9 cellular contexts compared by ENCODE assay signal in the genomic region with DNA sequence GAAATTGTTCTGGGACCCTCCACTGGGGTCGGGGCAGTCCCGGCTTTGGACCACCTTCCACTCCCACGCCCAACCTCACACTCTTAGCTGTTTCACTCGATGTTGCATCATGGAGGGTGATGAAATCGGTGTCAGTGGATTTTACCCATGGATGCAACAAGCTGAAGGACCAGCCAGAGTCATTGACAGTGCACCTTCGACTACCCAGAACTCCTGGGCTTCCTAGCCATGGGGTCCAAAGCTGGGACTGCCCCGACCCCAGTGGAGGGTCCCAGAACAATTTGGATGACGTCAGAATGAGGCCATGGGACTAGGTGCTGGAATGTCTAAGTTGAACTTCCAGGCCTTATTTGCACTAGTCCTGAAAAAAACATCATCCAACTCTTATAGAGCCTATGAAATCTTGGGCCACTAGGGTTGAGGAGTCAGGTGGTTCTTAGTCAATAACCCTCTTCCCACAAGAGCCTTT. TPM values are rescaled to one million over a fixed set of nuclear protein-coding genes. Genes with fewer than 3 reads are reported as not detected.
DNase-seq lines count a peak whose midpoint lies in the region; ATAC-seq and TF ChIP-seq lines count a peak whose summit lies in the region.
"Had no signal": no experiment of that assay in that cellular context is flagged by ENCODE, and none has a peak within 500 bp of the region (broad histone marks: within the 10 kb centered on the region; RNA-seq: fewer than 3 reads in every experiment).

No MANE protein-coding gene starts in this region.

- H3K36me3 ChIP-seq in HEK293 (ENCODE audit: control insufficient read depth in 2 of 2, insufficient read depth in 1 of 2, low read length in 2 of 2) (peaks cover 0 to 10% of the 10 kb centered on the region in 2 experiments; a peak in 1 of 3 replicates), PC-9 (ENCODE audit: low read depth) (no peaks in the 10 kb centered on the region)

- TF ChIP-seq CTCF in HEK293 (tag by site-specific recombination; IDR thresholded peaks at IDR 0.05) (no peak), PC-9 (conservative IDR thresholded peaks at IDR 0.05) (no peak)

- peak overlapping the region; percentile 47 for H3K4me2 ChIP-seq in PC-9

- intact Hi-C loops in PC-9 (cut with micrococcal nuclease; ENCODE audit: unreplicated experiment): no loop called here

- peaks cover 8% of the 10 kb centered on the region for H3K79me2 ChIP-seq in PC-9 (ENCODE audit: low read depth)

- no peak for ATAC-seq in HG03460 (IDR thresholded peaks at IDR 0.05; ENCODE audit: unreplicated experiment)

- H3K4me1 ChIP-seq in HEK293 (ENCODE audit: control insufficient read depth, insufficient read depth, low read length): peaks cover 4% of the 10 kb centered on the region
- peaks cover 34% of the 10 kb centered on the region for H3K4me1 ChIP-seq in PC-9 (replicated peaks; ENCODE audit: insufficient read depth)

- no peaks in the 10 kb centered on the region for H3K9me2 ChIP-seq in PC-9 (ENCODE audit: insufficient read depth)

- H3K27me3 ChIP-seq in PC-9 (ENCODE audit: insufficient read depth, low read depth): no peaks in the 10 kb centered on the region
- H3K27me3 ChIP-seq: pancreas had no signal

- H4K20me1 ChIP-seq in PC-9 (ENCODE audit: insufficient read depth): no peaks in the 10 kb centered on the region

- POLR2A ChIA-PET in HEK293 (lab: Yijun Ruan, JAX): interaction anchor here (2.3 to 2.9 kb wide), 2 partner anchors 22 kb away, joined by 10 to 12 read pairs; a partner anchor contains a TSS
- POLR2A ChIA-PET in PC-9 (lab: Charles Lee; ENCODE audit: unreplicated experiment): interaction anchor here (0.6 to 0.7 kb wide), 2 partner anchors 52 to 296 kb away, joined by 3 to 4 read pairs; no protein-coding TSS in a partner anchor

- H3F3A ChIP-seq in PC-9 (ENCODE audit: insufficient read depth, low read depth): peaks cover 31% of the 10 kb centered on the region

- H3K27ac ChIP-seq in HEK293 (ENCODE audit: extremely low read depth, low read depth, low read length): no peak overlapping the region
- peak overlapping the region; percentile 48 for H3K27ac ChIP-seq in PC-9

- H3K9me3 ChIP-seq in HEK293 (ENCODE audit: control insufficient read depth, insufficient read depth, low read depth, low read length): no peaks in the 10 kb centered on the region
- no peaks in the 10 kb centered on the region for H3K9me3 ChIP-seq in PC-9 (ENCODE audit: insufficient read depth, low read depth)
- H3K9me3 ChIP-seq in iPS-18c (ENCODE audit: control insufficient read depth, insufficient read depth, low read length): no peaks in the 10 kb centered on the region
- H3K9me3 ChIP-seq: pancreas had no signal

- BruUV-seq in PC-9 (replicated peaks; lab: Mats Ljungman, UMichigan): no TSS peak

- H3K4me3 ChIP-seq in HEK293 (ENCODE audit: low read depth, low read length): no peak overlapping the region
- no peak overlapping the region for H3K4me3 ChIP-seq in PC-9
- 0 out of 2 replicates have a peak overlapping the region, but pooled peaks have one; percentile 28 for H3K4me3 ChIP-seq in iPS-18c (ENCODE audit: insufficient read depth, low read depth, low read length)
- H3K4me3 ChIP-seq: pancreas had no signal

- no peak overlapping the region for H2AFZ ChIP-seq in PC-9

- CTCF ChIA-PET in HEK293 (lab: Yijun Ruan, JAX) (no interaction called here), PC-9 (lab: Charles Lee) (no interaction called here)

- no peak for DNase-seq in PC-9
- DNase-seq in NCI-H2107 treated with DMSO at 0.1 percent for 48 hours (lab: John Stamatoyannopoulos, UW; ENCODE audit: unreplicated experiment): no peak
- no peak for DNase-seq in NCI-H146 (lab: John Stamatoyannopoulos, UW)
- DNase-seq: SW 1271 had no signal

TF ChIP-seq in HEK293, 187 proteins besides CTCF, POLR2A, EP300 and RAD21:
- TF ChIP-seq, protein P1, sequence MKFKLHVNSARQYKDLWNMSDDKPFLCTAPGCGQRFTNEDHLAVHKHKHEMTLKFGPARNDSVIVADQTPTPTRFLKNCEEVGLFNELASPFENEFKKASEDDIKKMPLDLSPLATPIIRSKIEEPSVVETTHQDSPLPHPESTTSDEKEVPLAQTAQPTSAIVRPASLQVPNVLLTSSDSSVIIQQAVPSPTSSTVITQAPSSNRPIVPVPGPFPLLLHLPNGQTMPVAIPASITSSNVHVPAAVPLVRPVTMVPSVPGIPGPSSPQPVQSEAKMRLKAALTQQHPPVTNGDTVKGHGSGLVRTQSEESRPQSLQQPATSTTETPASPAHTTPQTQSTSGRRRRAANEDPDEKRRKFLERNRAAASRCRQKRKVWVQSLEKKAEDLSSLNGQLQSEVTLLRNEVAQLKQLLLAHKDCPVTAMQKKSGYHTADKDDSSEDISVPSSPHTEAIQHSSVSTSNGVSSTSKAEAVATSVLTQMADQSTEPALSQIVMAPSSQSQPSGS (tag by site-specific recombination; IDR thresholded peaks at IDR 0.05; ENCODE audit: low read depth): peak; percentile 38; the same call in 1 of the 2 replicates
- TF ChIP-seq SCRT2 (tag by site-specific recombination; IDR thresholded peaks at IDR 0.05) (peak; percentile 63; the same call in 1 of the 2 replicates), SP7 (tag by site-specific recombination; IDR thresholded peaks at IDR 0.05) (no peak), ZNF311 (tag by site-specific recombination; IDR thresholded peaks at IDR 0.05; ENCODE audit: borderline replicate concordance) (no peak)

RNA-seq across cellular contexts. Expression of a gene that starts 0.9 kb away (rescaled TPM):
- total RNA-seq in PC-9 (2021): 2.9 and 3.0 TPM in 2 replicates
- total RNA-seq: HT1080 had no signal

RNA-seq across cellular contexts. Expression of a gene that starts 4.0 kb away (rescaled TPM):
- total RNA-seq in PC-9 (2021): 78.1 and 82.8 TPM in 2 replicates

RNA-seq across cellular contexts. Expression of a gene that starts 22.0 kb away (rescaled TPM):
- 78.2 and 82.1 TPM in 2 replicates for total RNA-seq in PC-9 (2021)

RNA-seq across cellular contexts. Expression of a gene that starts 22.1 kb away (rescaled TPM):
- 76.6 and 80.8 TPM in 2 replicates for total RNA-seq in PC-9 (2021)

RNA-seq across cellular contexts. Expression of a gene that starts 24.9 kb away (rescaled TPM):
- total RNA-seq in PC-9 (2021): not detected in 2 replicates
- total RNA-seq: HT1080 had no signal
